8 cellular contexts compared by ENCODE assay signal in the genomic region with DNA sequence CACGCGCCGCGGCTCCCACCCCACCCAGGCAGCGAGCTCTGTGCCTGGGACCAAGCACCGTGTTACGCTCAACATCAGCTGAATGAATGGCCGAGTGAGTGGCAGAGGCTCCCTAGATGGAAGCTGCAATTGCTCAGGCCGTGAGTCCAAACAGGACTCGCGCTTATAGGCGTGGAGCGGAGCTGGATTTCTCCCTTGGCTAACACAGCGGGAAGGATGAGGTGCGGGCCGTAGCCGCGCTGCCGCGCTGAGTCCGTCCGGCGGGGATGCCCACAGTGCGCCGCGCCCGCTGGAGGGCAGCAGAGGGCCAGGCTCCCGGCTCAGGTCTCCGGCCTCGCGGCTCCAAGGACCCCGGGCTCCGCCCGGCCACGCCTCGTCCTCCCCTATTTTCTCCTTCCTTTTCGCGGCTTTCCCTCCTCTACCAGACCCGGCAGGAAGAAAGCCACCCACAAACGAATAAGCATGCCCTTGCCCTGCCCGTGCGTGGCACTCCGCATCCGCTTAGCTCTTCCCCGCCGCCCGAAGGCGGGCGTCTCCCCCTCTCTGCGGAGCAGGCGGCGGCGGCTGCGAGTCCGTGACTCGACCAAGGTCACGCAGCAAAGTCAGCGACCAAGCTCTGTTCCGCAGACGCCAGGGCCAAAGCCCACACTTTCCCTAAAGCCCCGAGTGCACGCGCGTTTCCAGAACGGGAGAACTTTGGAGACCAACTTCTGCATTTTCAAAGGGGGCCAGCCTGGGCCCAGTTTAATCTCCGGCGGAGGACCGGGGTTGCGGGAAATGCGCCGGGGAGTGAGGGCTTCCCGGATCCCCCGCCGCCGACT. TPM values are rescaled to one million over a fixed set of nuclear protein-coding genes. Genes with fewer than 3 reads are reported as not detected.
A peak's percentile ranks its signal among the peaks of the same experiment; 100 is the strongest.
DNase-seq lines count a peak whose midpoint lies in the region; ATAC-seq and TF ChIP-seq lines count a peak whose summit lies in the region.

No MANE protein-coding gene starts in this region.

- BruUV-seq in Calu3 (replicated peaks; lab: Mats Ljungman, UMichigan), result no TSS peak

- H3K79me2 ChIP-seq in osteoblast (ENCODE audit: insufficient read depth, low read length), result no peaks in the 10 kb centered on the region

- intact Hi-C loops in Calu3 (cut with micrococcal nuclease; ENCODE audit: unreplicated experiment), result loop anchor here (10.0 kb wide), 1 partner anchor 379 kb away; no protein-coding TSS in a partner anchor
- intact Hi-C loops in Right ventricle myocardium superior (cut with DNase I), result no loop called here

- peak overlapping the region; percentile 47 for H3K4me3 ChIP-seq in SJCRH30
- H3K4me3 ChIP-seq in osteoblast (ENCODE audit: insufficient read depth, low read length), result peak overlapping the region; percentile 67
- H3K4me3 ChIP-seq in thymus (ENCODE audit: low read length), result peak overlapping the region; percentile 39

- peaks cover 30% of the 10 kb centered on the region for H3K27me3 Mint-ChIP-seq in Calu3 (ENCODE audit: unreplicated experiment)
- H3K27me3 Mint-ChIP-seq in activated naive CD4-positive, alpha-beta T cell treated with anti-CD3 and anti-CD28 coated beads, Interleukin-2, amount 10 ng/mL, durations not matched to agents 7 days and 5 days, result peaks cover 88% of the 10 kb centered on the region

- ATAC-seq in GM21528 (IDR thresholded peaks at IDR 0.05; ENCODE audit: low FRiP score, unreplicated experiment) (peak; percentile 77), Right ventricle myocardium superior (ENCODE audit: poor library complexity) (peak; percentile 96)

- DNase-seq in Calu3 (peak; percentile 93), KG1 (lab: John Stamatoyannopoulos, UW) (peak; percentile 39), SJCRH30 (peak; percentile 70 to 73), Right ventricle myocardium superior (peak; percentile 93), osteoblast (ENCODE audit: insufficient read length, low spot score, missing footprints) (peak; percentile 99)
- peak; percentile 69 for DNase-seq in activated naive CD4-positive, alpha-beta T cell treated with anti-CD3 and anti-CD28 coated beads, Interleukin-2, amount 10 ng/mL, durations not matched to agents 7 days and 5 days

- no peaks in the 10 kb centered on the region for H4K20me1 ChIP-seq in osteoblast (ENCODE audit: insufficient read depth, low read length)

- peaks cover 8% of the 10 kb centered on the region for H3K4me1 Mint-ChIP-seq in Calu3 (ENCODE audit: low read depth, unreplicated experiment)
- H3K4me1 Mint-ChIP-seq in activated naive CD4-positive, alpha-beta T cell treated with anti-CD3 and anti-CD28 coated beads, Interleukin-2, amount 10 ng/mL, durations not matched to agents 7 days and 5 days, result peaks cover 7% of the 10 kb centered on the region

- peak overlapping the region; percentile 78 for H3K4me3 Mint-ChIP-seq in Calu3 (ENCODE audit: low read depth, unreplicated experiment)
- peak overlapping the region; percentile 66 for H3K4me3 Mint-ChIP-seq in activated naive CD4-positive, alpha-beta T cell treated with anti-CD3 and anti-CD28 coated beads, Interleukin-2, amount 10 ng/mL, durations not matched to agents 7 days and 5 days

- H3K9me3 ChIP-seq in SJCRH30 (replicated peaks) (no peaks in the 10 kb centered on the region), osteoblast (ENCODE audit: low read depth, low read length) (no peaks in the 10 kb centered on the region), thymus (ENCODE audit: control insufficient read depth) (no peaks in the 10 kb centered on the region)

- peaks cover 4% of the 10 kb centered on the region for H3K36me3 Mint-ChIP-seq in Calu3 (ENCODE audit: insufficient read depth, unreplicated experiment)
- no peaks in the 10 kb centered on the region for H3K36me3 Mint-ChIP-seq in activated naive CD4-positive, alpha-beta T cell treated with anti-CD3 and anti-CD28 coated beads, Interleukin-2, amount 10 ng/mL, durations not matched to agents 7 days and 5 days

- WGBS in thymus, result 2% methylated on average over 75 of the region's 75 CpGs

- H3K4me2 ChIP-seq in osteoblast (ENCODE audit: insufficient read depth, low read length), result peak overlapping the region; percentile 82

- no peak overlapping the region for H3K27ac Mint-ChIP-seq in Calu3 (ENCODE audit: unreplicated experiment)
- no peak overlapping the region for H3K27ac Mint-ChIP-seq in activated naive CD4-positive, alpha-beta T cell treated with anti-CD3 and anti-CD28 coated beads, Interleukin-2, amount 10 ng/mL, durations not matched to agents 7 days and 5 days

- H3K4me1 ChIP-seq in SJCRH30, result no peaks in the 10 kb centered on the region
- peaks cover 7% of the 10 kb centered on the region for H3K4me1 ChIP-seq in osteoblast (ENCODE audit: insufficient read depth, low read length)
- H3K4me1 ChIP-seq in thymus (ENCODE audit: control insufficient read depth, insufficient read depth, low read length), result no peaks in the 10 kb centered on the region

- TF ChIP-seq CTCF in Calu3 (IDR thresholded peaks at IDR 0.05; ENCODE audit: unreplicated experiment), result peak; percentile 85
- peak; percentile 75 for TF ChIP-seq CTCF in osteoblast (IDR thresholded peaks at IDR 0.05; ENCODE audit: extremely low read depth, low read depth, low read length)

- H3K36me3 ChIP-seq in SJCRH30, result no peaks in the 10 kb centered on the region
- no peaks in the 10 kb centered on the region for H3K36me3 ChIP-seq in osteoblast (ENCODE audit: insufficient read depth, low read length)
- no peaks in the 10 kb centered on the region for H3K36me3 ChIP-seq in thymus (ENCODE audit: control insufficient read depth, insufficient read depth)

- H3K27me3 ChIP-seq in SJCRH30 (peaks cover 7% of the 10 kb centered on the region), osteoblast (ENCODE audit: insufficient read depth, low read length) (peaks cover 47% of the 10 kb centered on the region), thymus (ENCODE audit: control insufficient read depth, insufficient read depth) (peaks cover 43% of the 10 kb centered on the region)

- no peaks in the 10 kb centered on the region for H3K9me3 Mint-ChIP-seq in Calu3 (ENCODE audit: low read depth, unreplicated experiment)
- H3K9me3 Mint-ChIP-seq in activated naive CD4-positive, alpha-beta T cell treated with anti-CD3 and anti-CD28 coated beads, Interleukin-2, amount 10 ng/mL, durations not matched to agents 7 days and 5 days, result no peaks in the 10 kb centered on the region

- no peak overlapping the region for H3K27ac ChIP-seq in SJCRH30
- H3K27ac ChIP-seq in osteoblast (ENCODE audit: low read depth, low read length), result no peak overlapping the region
- H3K27ac ChIP-seq in thymus (ENCODE audit: low read depth), result no peak overlapping the region

- CTCF ChIA-PET in Calu3 (lab: Charles Lee), result interaction anchor here (0.6 to 1.6 kb wide), 6 partner anchors 10 to 388 kb away, joined by 3 to 10 read pairs (median 5); partner anchors contain the start of gene FAHD2A
- CTCF ChIA-PET in activated naive CD4-positive, alpha-beta T cell treated with anti-CD3 and anti-CD28 coated beads, Interleukin-2, amount 10 ng/mL, durations not matched to agents 7 days and 5 days (lab: Charles Lee), result interaction anchor here (0.7 to 2.3 kb wide), 9 partner anchors 8 to 323 kb away, joined by 3 to 7 read pairs (median 4); partner anchors contain the start of gene MAL

- peak overlapping the region; percentile 77 for H2AFZ ChIP-seq in osteoblast (ENCODE audit: low read length)

RNA-seq across cellular contexts. Expression of gene KCNIP3, which starts 48.5 kb away (rescaled TPM):
- total RNA-seq in Calu3 (2022) (1.1 and 2.1 TPM in 2 replicates), Right ventricle myocardium superior (8.4 TPM), osteoblast (under 0.01 and 0.29 TPM in 2 replicates)
- total RNA-seq in SJCRH30 (2014; rRNA removed; shearing (Covaris generic)), result not detected in 2 replicates
- polyA plus RNA-seq in thymus, result 5.3 TPM

RNA-seq across cellular contexts. Expression of gene FAHD2A, which starts 56.9 kb away (rescaled TPM):
- total RNA-seq in Calu3 (2022), result 26.8 and 29.1 TPM in 2 replicates
- 19.6 and 21.3 TPM in 2 replicates for total RNA-seq in SJCRH30 (2014; rRNA removed; shearing (Covaris generic))
- total RNA-seq in Right ventricle myocardium superior, result 39.9 TPM
- 19.7 and 21.4 TPM in 2 replicates for total RNA-seq in osteoblast
- polyA plus RNA-seq in thymus, result 16.9 TPM

Comparison
In these comparisons a context has a peak if more than half of its experiments do, and no peak if none do; other contexts are left out.
1. DNase-seq: peak in every context shown above with its lines; median percentile 99 in osteoblast; 93 in Calu3; 93 in Right ventricle myocardium superior; 72 in SJCRH30; 69 in activated naive CD4-positive, alpha-beta T cell treated with anti-CD3 and anti-CD28 coated beads, Interleukin-2, amount 10 ng/mL, durations not matched to agents 7 days and 5 days; 39 in KG1.